In genomic region chr5:72106922-72107873, GRCh38 we compare ENCODE assay signal across 8 cellular contexts. TPM values are rescaled to one million over a fixed set of nuclear protein-coding genes. Genes with fewer than 3 reads are reported as not detected.
A peak's percentile ranks its signal among the peaks of the same experiment; 100 is the strongest.
DNase-seq lines count a peak whose midpoint lies in the region; ATAC-seq and TF ChIP-seq lines count a peak whose summit lies in the region.

TSS of gene MAP1B (plus strand) at chr5:72107475. CDS start at chr5:72107532, 57 bp downstream.

- H3K36me3 Mint-ChIP-seq in endothelial cell (ENCODE audit: low read depth, unreplicated experiment), result peaks cover 3% of the 10 kb centered on the region

- H3K9me3 Mint-ChIP-seq in endothelial cell (ENCODE audit: unreplicated experiment), result no peaks in the 10 kb centered on the region

- no peak for TF ChIP-seq POLR2A in lower leg skin (IDR thresholded peaks at IDR 0.05)

- intact Hi-C loops in lower leg skin (cut with DNase I; ENCODE audit: low total_unique reads), result no loop called here

- peaks cover 10% of the 10 kb centered on the region for H3K27me3 Mint-ChIP-seq in endothelial cell (ENCODE audit: unreplicated experiment)

- H3K27ac ChIP-seq in SJCRH30 (peak within 1 kb of the TSS; percentile 6; the same call in 1 of the 2 replicates), subcutaneous abdominal adipose tissue (ENCODE audit: low read depth, low read length) (peak within 1 kb of the TSS; percentile 43)

- 3% methylated on average over 38 to 83 of the region's 90 CpGs for WGBS in lower leg skin, 2 donors

- no peak for TF ChIP-seq CTCF in endothelial cell (IDR thresholded peaks at IDR 0.05; ENCODE audit: unreplicated experiment)
- TF ChIP-seq CTCF in lower leg skin (IDR thresholded peaks at IDR 0.05), result no peak

- H3K9ac ChIP-seq in subcutaneous abdominal adipose tissue (ENCODE audit: low read length in 5 of 5), result peak within 1 kb of the TSS; percentile 13 to 82 (median 59)

- H3K4me1 ChIP-seq in SJCRH30 (peaks cover 3% of the 10 kb centered on the region; the same call in 1 of the 2 replicates), subcutaneous abdominal adipose tissue (ENCODE audit: control insufficient read depth in 5 of 5, insufficient read depth in 5 of 5, low read length in 5 of 5) (peaks cover 2 to 42% (median 39%) of the 10 kb centered on the region in 5 donors)

- peak within 1 kb of the TSS; percentile 68 for H3K4me3 ChIP-seq in SJCRH30
- H3K4me3 ChIP-seq in lower leg skin (ENCODE audit: low read depth, poor library complexity, severe bottlenecking), result peak within 1 kb of the TSS; percentile 69
- H3K4me3 ChIP-seq in subcutaneous abdominal adipose tissue (ENCODE audit: low read depth in 1 of 5, low read length in 5 of 5), result peak within 1 kb of the TSS; percentile 80 to 92 (median 82)

- DNase-seq in EL, result peak; percentile 81
- peak; percentile 68 to 69 for DNase-seq in SJCRH30
- DNase-seq in endothelial cell (ENCODE audit: low spot score), result peak; percentile 79
- DNase-seq in lower leg skin (ENCODE audit: low spot score in 2 of 2), result peak; percentile 51 to 91

- no peak for TF ChIP-seq EP300 in Ishikawa (IDR thresholded peaks at IDR 0.05; ENCODE audit: borderline replicate concordance)

- no peak for TF ChIP-seq RAD21 in Ishikawa (IDR thresholded peaks at IDR 0.05; ENCODE audit: low read depth)

- peaks cover 32% of the 10 kb centered on the region for H3K4me1 Mint-ChIP-seq in endothelial cell (ENCODE audit: unreplicated experiment)

- peak within 1 kb of the TSS; percentile 91 for H3K27ac Mint-ChIP-seq in endothelial cell (ENCODE audit: unreplicated experiment)

- H3K36me3 ChIP-seq in SJCRH30, result no peaks in the 10 kb centered on the region
- H3K36me3 ChIP-seq in subcutaneous abdominal adipose tissue (ENCODE audit: control insufficient read depth in 5 of 5, insufficient read depth in 5 of 5, low read length in 5 of 5), result no peaks in the 10 kb centered on the region

- 0 out of 2 replicates have a peak, but pooled peaks cover 5% of the 10 kb centered on the region for H3K9me3 ChIP-seq in SJCRH30 (replicated peaks)
- peaks cover 0 to 3% (median 0%) of the 10 kb centered on the region in 5 donors for H3K9me3 ChIP-seq in subcutaneous abdominal adipose tissue (ENCODE audit: control insufficient read depth in 5 of 5, low read length in 5 of 5)

- H3K27me3 ChIP-seq in SJCRH30 (no peaks in the 10 kb centered on the region), subcutaneous abdominal adipose tissue (ENCODE audit: control insufficient read depth in 5 of 5, insufficient read depth in 4 of 5, low read length in 5 of 5) (peaks cover 0 to 4% (median 0%) of the 10 kb centered on the region in 5 donors)

- ATAC-seq in GM18502 (IDR thresholded peaks at IDR 0.05; ENCODE audit: poor library complexity, unreplicated experiment) (no peak), HG02973 (IDR thresholded peaks at IDR 0.05; ENCODE audit: unreplicated experiment) (no peak)

- peak within 1 kb of the TSS; percentile 93 for H3K4me3 Mint-ChIP-seq in endothelial cell (ENCODE audit: unreplicated experiment)

TF ChIP-seq in Ishikawa, 13 proteins besides CTCF, POLR2A, EP300 and RAD21:
- TF ChIP-seq TCF12 (IDR thresholded peaks at IDR 0.05; ENCODE audit: low read depth) (no peak), TAF1 (IDR thresholded peaks at IDR 0.05; ENCODE audit: low read depth) (no peak), USF1 (IDR thresholded peaks at IDR 0.05) (no peak), CREB1 (IDR thresholded peaks at IDR 0.05; ENCODE audit: low read depth) (no peak), EGR1 (IDR thresholded peaks at IDR 0.05) (0 out of 2 replicates have a peak, but pooled peaks have one; percentile 6), FOXM1 (IDR thresholded peaks at IDR 0.05; ENCODE audit: borderline replicate concordance, low read depth) (no peak), MAX (IDR thresholded peaks at IDR 0.05) (peak; percentile 44), YY1 (IDR thresholded peaks at IDR 0.05; ENCODE audit: low read depth) (peak; percentile 10; the same call in 1 of the 2 replicates), NFIC (IDR thresholded peaks at IDR 0.05) (0 out of 2 replicates have a peak, but pooled peaks have one; percentile 5), ZBTB7A (IDR thresholded peaks at IDR 0.05; ENCODE audit: low read depth) (peak; percentile 56; the same call in 1 of the 2 replicates), CEBPB (IDR thresholded peaks at IDR 0.05) (no peak), TEAD4 (IDR thresholded peaks at IDR 0.05) (no peak)
- TF ChIP-seq, protein P1, sequence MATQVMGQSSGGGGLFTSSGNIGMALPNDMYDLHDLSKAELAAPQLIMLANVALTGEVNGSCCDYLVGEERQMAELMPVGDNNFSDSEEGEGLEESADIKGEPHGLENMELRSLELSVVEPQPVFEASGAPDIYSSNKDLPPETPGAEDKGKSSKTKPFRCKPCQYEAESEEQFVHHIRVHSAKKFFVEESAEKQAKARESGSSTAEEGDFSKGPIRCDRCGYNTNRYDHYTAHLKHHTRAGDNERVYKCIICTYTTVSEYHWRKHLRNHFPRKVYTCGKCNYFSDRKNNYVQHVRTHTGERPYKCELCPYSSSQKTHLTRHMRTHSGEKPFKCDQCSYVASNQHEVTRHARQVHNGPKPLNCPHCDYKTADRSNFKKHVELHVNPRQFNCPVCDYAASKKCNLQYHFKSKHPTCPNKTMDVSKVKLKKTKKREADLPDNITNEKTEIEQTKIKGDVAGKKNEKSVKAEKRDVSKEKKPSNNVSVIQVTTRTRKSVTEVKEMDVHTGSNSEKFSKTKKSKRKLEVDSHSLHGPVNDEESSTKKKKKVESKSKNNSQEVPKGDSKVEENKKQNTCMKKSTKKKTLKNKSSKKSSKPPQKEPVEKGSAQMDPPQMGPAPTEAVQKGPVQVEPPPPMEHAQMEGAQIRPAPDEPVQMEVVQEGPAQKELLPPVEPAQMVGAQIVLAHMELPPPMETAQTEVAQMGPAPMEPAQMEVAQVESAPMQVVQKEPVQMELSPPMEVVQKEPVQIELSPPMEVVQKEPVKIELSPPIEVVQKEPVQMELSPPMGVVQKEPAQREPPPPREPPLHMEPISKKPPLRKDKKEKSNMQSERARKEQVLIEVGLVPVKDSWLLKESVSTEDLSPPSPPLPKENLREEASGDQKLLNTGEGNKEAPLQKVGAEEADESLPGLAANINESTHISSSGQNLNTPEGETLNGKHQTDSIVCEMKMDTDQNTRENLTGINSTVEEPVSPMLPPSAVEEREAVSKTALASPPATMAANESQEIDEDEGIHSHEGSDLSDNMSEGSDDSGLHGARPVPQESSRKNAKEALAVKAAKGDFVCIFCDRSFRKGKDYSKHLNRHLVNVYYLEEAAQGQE (IDR thresholded peaks at IDR 0.05; ENCODE audit: low read depth), result no peak

RNA-seq across cellular contexts. Expression of gene MAP1B, which starts in this region (rescaled TPM):
- 19.0 and 19.2 TPM in 2 replicates for total RNA-seq in SJCRH30 (2014; rRNA removed; shearing (Covaris generic))
- 251 TPM for total RNA-seq in endothelial cell (ENCODE audit: unreplicated experiment)
- total RNA-seq in lower leg skin, result 100 to 1,000 TPM in 1 of 4 donors, 10 to 100 TPM in 3; 26.3 to 218 (median 73.9) TPM
